Comparison of ENCODE assay signal across 25 cellular contexts in genomic region chr22:44842417-44842816, GRCh38.
DNase-seq lines count a peak whose midpoint lies in the region; ATAC-seq and TF ChIP-seq lines count a peak whose summit lies in the region.
"Had no signal": no experiment of that assay in that cellular context is flagged by ENCODE, and none has a peak within 500 bp of the region (broad histone marks: within the 10 kb centered on the region; RNA-seq: fewer than 3 reads in every experiment).

No MANE protein-coding gene starts in this region.

- H3K4me3 ChIP-seq in RWPE2 (ENCODE audit: severe bottlenecking), result no peak overlapping the region
- no peak overlapping the region for H3K4me3 ChIP-seq in WERI-Rb-1 (ENCODE audit: low read depth, low read length)
- H3K4me3 ChIP-seq: GM23248, SJSA1 had no signal

- DNase-seq in DMS53 (lab: John Stamatoyannopoulos, UW) (peak; percentile 65), DMS53 treated with DMSO at 0.1 percent for 48 hours (lab: John Stamatoyannopoulos, UW; ENCODE audit: unreplicated experiment) (no peak), CD14-positive monocyte (ENCODE audit: low spot score) (peak; percentile 20), RWPE2 (ENCODE audit: low spot score) (peak; percentile 27), nephron progenitor cell (no peak), WERI-Rb-1 (no peak), occipital lobe (lab: John Stamatoyannopoulos, UW) (no peak)
- DNase-seq in activated CD4-positive, alpha-beta T cell treated with anti-CD3 and anti-CD28 coated beads, Interleukin-2, amount 10 ng/mL, durations not matched to agents 7 days and 5 days, result no peak
- DNase-seq: Calu3, DMS153, GM23248, H9, MM.1S, NCI-H1694 treated with DMSO at 0.1 percent for 48 hours, NCI-H2081, NCI-H2227 treated with DMSO at 0.1 percent for 48 hours, NCI-H526 treated with DMSO at 0.1 percent for 48 hours, OCI-M1 had no signal

- H3K4me3 Mint-ChIP-seq in CD14-positive monocyte (no peak overlapping the region), nephron progenitor cell (no peak overlapping the region)
- no peak overlapping the region for H3K4me3 Mint-ChIP-seq in activated CD4-positive, alpha-beta T cell treated with anti-CD3 and anti-CD28 coated beads, Interleukin-2, amount 10 ng/mL, durations not matched to agents 7 days and 5 days
- H3K4me3 Mint-ChIP-seq: B cell; CD8-positive, alpha-beta memory T cell; H9; IgD-negative memory B cell had no signal

- H3K9me3 ChIP-seq in RWPE2 (ENCODE audit: severe bottlenecking), result peaks cover 11% of the 10 kb centered on the region
- peaks cover 3% of the 10 kb centered on the region for H3K9me3 ChIP-seq in WERI-Rb-1 (ENCODE audit: severe bottlenecking)
- H3K9me3 ChIP-seq: SJSA1 had no signal

- H3K9me3 Mint-ChIP-seq in CD14-positive monocyte, result peaks cover 3 to 19% (median 15%) of the 10 kb centered on the region in 7 donors
- H3K9me3 Mint-ChIP-seq in nephron progenitor cell, result peaks cover 16% of the 10 kb centered on the region
- no peaks in the 10 kb centered on the region for H3K9me3 Mint-ChIP-seq in activated CD4-positive, alpha-beta T cell treated with anti-CD3 and anti-CD28 coated beads, Interleukin-2, amount 10 ng/mL, durations not matched to agents 7 days and 5 days

- peaks cover 2 to 9% (median 9%) of the 10 kb centered on the region in 3 donors for H3K27me3 Mint-ChIP-seq in CD14-positive monocyte (ENCODE audit: low read depth in 3 of 3)
- H3K27me3 Mint-ChIP-seq in nephron progenitor cell (ENCODE audit: low read depth, poor library complexity), result peaks cover 3% of the 10 kb centered on the region
- H3K27me3 Mint-ChIP-seq in activated CD4-positive, alpha-beta T cell treated with anti-CD3 and anti-CD28 coated beads, Interleukin-2, amount 10 ng/mL, durations not matched to agents 7 days and 5 days, result no peaks in the 10 kb centered on the region

- POLR2A ChIA-PET in activated CD4-positive, alpha-beta T cell treated with anti-CD3 and anti-CD28 coated beads, Interleukin-2, amount 10 ng/mL, durations not matched to agents 7 days and 5 days (lab: Charles Lee), result no interaction called here

- CTCF ChIA-PET in activated CD4-positive, alpha-beta T cell treated with anti-CD3 and anti-CD28 coated beads, Interleukin-2, amount 10 ng/mL, durations not matched to agents 7 days and 5 days (lab: Charles Lee), result no interaction called here

- no peak for TF ChIP-seq CTCF in CD14-positive monocyte (IDR thresholded peaks at IDR 0.05)
- TF ChIP-seq CTCF in RWPE2 (IDR thresholded peaks at IDR 0.05; ENCODE audit: poor library complexity, severe bottlenecking), result no peak
- TF ChIP-seq CTCF in nephron progenitor cell (IDR thresholded peaks at IDR 0.05), result no peak
- TF ChIP-seq CTCF in WERI-Rb-1 (IDR thresholded peaks at IDR 0.05; ENCODE audit: low read depth, low read length), result no peak

- H3K36me3 Mint-ChIP-seq in CD14-positive monocyte (no peaks in the 10 kb centered on the region), nephron progenitor cell (ENCODE audit: low read depth) (no peaks in the 10 kb centered on the region)
- H3K36me3 Mint-ChIP-seq in activated CD4-positive, alpha-beta T cell treated with anti-CD3 and anti-CD28 coated beads, Interleukin-2, amount 10 ng/mL, durations not matched to agents 7 days and 5 days (ENCODE audit: low read depth), result no peaks in the 10 kb centered on the region

- ATAC-seq in RWPE2 (ENCODE audit: low read depth), result no peak

- no peaks in the 10 kb centered on the region for H3K27me3 ChIP-seq in RWPE2 (ENCODE audit: insufficient read depth, poor library complexity, severe bottlenecking)
- H3K27me3 ChIP-seq in WERI-Rb-1 (ENCODE audit: insufficient read depth, low read depth, severe bottlenecking), result peaks cover 3% of the 10 kb centered on the region

- H3K4me1 Mint-ChIP-seq in CD14-positive monocyte (no peaks in the 10 kb centered on the region), nephron progenitor cell (peaks cover 17% of the 10 kb centered on the region)
- H3K4me1 Mint-ChIP-seq in activated CD4-positive, alpha-beta T cell treated with anti-CD3 and anti-CD28 coated beads, Interleukin-2, amount 10 ng/mL, durations not matched to agents 7 days and 5 days, result no peaks in the 10 kb centered on the region
- H3K4me1 Mint-ChIP-seq: B cell; CD8-positive, alpha-beta memory T cell had no signal

- H3K27ac Mint-ChIP-seq in CD14-positive monocyte (no peak overlapping the region), nephron progenitor cell (peak overlapping the region; percentile 48)
- no peak overlapping the region for H3K27ac Mint-ChIP-seq in activated CD4-positive, alpha-beta T cell treated with anti-CD3 and anti-CD28 coated beads, Interleukin-2, amount 10 ng/mL, durations not matched to agents 7 days and 5 days
- H3K27ac Mint-ChIP-seq: B cell; CD8-positive, alpha-beta memory T cell; H9; IgD-negative memory B cell had no signal

- intact Hi-C loops in CD14-positive monocyte (cut with micrococcal nuclease), result no loop called here

- H3K36me3 ChIP-seq in RWPE2 (ENCODE audit: low read depth), result peaks cover 5% of the 10 kb centered on the region
- no peaks in the 10 kb centered on the region for H3K36me3 ChIP-seq in WERI-Rb-1
- H3K36me3 ChIP-seq: SJSA1 had no signal

- no peaks in the 10 kb centered on the region for H3K4me1 ChIP-seq in RWPE2 (ENCODE audit: insufficient read depth, poor library complexity, severe bottlenecking)
- H3K4me1 ChIP-seq: SJSA1 had no signal

- H3K27ac ChIP-seq in RWPE2 (ENCODE audit: poor library complexity, severe bottlenecking) (no peak overlapping the region), WERI-Rb-1 (no peak overlapping the region)
- H3K27ac ChIP-seq: 22Rv1, C4-2B, GM23248, KMS-11, SJSA1 had no signal

Comparison
In these comparisons a context has a peak if more than half of its experiments do, and no peak if none do; other contexts are left out.
1. DNase-seq: peak in DMS53 (single experiment), CD14-positive monocyte (single experiment) and RWPE2 (single experiment); none in DMS53 treated with DMSO at 0.1 percent for 48 hours (single experiment), nephron progenitor cell (single experiment), activated CD4-positive, alpha-beta T cell treated with anti-CD3 and anti-CD28 coated beads, Interleukin-2, amount 10 ng/mL, durations not matched to agents 7 days and 5 days (single experiment), WERI-Rb-1 (single experiment) and occipital lobe (single experiment).